2 cellular contexts compared by ENCODE assay signal in genomic region chr11:66467756-66468155, GRCh38.
TF ChIP-seq lines count a peak whose summit lies in the region.

No MANE protein-coding gene starts in this region.

TF ChIP-seq in A549, 52 proteins besides CTCF, POLR2A, EP300 and RAD21:
- TF ChIP-seq TFCP2L1 (CRISPR knock-in tag; IDR thresholded peaks at IDR 0.05), result no peak
- no peak for TF ChIP-seq HOXB13 (CRISPR knock-in tag; IDR thresholded peaks at IDR 0.05; ENCODE audit: low read depth)
- no peak for TF ChIP-seq ZNF302 (CRISPR knock-in tag; IDR thresholded peaks at IDR 0.05)
- no peak for TF ChIP-seq HDAC2 (IDR thresholded peaks at IDR 0.05)
- TF ChIP-seq RCOR1 (IDR thresholded peaks at IDR 0.05; ENCODE audit: low read depth, low read length), result no peak
TF ChIP-seq in A549: peak in this region for 0.

TF ChIP-seq in H1, 55 proteins besides CTCF, POLR2A, EP300 and RAD21:
- TF ChIP-seq POU5F1 (IDR thresholded peaks at IDR 0.05; ENCODE audit: low read depth, low read length) (no peak), PHF8 (conservative IDR thresholded peaks at IDR 0.05; ENCODE audit: low read depth, low read length) (no peak), JUND (IDR thresholded peaks at IDR 0.05; ENCODE audit: low read length) (no peak), NRF1 (IDR thresholded peaks at IDR 0.05; ENCODE audit: low read depth, low read length) (no peak), CREB1 (IDR thresholded peaks at IDR 0.05) (no peak), ATF3 (IDR thresholded peaks at IDR 0.05; ENCODE audit: insufficient read depth, low read depth, low read length) (no peak)
